Comparison of ENCODE assay signal across 8 cellular contexts in genomic region chr17:20540414-20540813, GRCh38.
DNase-seq lines count a peak whose midpoint lies in the region; ATAC-seq lines count a peak whose summit lies in the region.
"Not testable (repeated sequence)": the region's sequence is repeated elsewhere in the genome, so short reads cannot be mapped to it uniquely, and the experiment has no call there.

No MANE protein-coding gene starts in this region.

- DNase-seq in stimulated activated naive CD8-positive, alpha-beta T cell treated with anti-CD3 and anti-CD28 coated beads, Interleukin-15, Interleukin-2, amounts not matched to agents 100 U/mL and 50 U/mL, for 24 hours, result not testable (repeated sequence)

- ATAC-seq in GM18519 (IDR thresholded peaks at IDR 0.05; ENCODE audit: low FRiP score, unreplicated experiment), result peak; percentile 97
- peak; percentile 96 for ATAC-seq in GM19328 (IDR thresholded peaks at IDR 0.05; ENCODE audit: unreplicated experiment)
- peak; percentile 92 for ATAC-seq in GM21423 (IDR thresholded peaks at IDR 0.05; ENCODE audit: unreplicated experiment)
- ATAC-seq in HG02610 (IDR thresholded peaks at IDR 0.05; ENCODE audit: unreplicated experiment), result peak; percentile 96
- peak; percentile 86 for ATAC-seq in HG02973 (IDR thresholded peaks at IDR 0.05; ENCODE audit: unreplicated experiment)
- peak; percentile 93 for ATAC-seq in HG03175 (IDR thresholded peaks at IDR 0.05; ENCODE audit: unreplicated experiment)
- ATAC-seq in HG03571 (IDR thresholded peaks at IDR 0.05; ENCODE audit: unreplicated experiment), result peak; percentile 98
- ATAC-seq in stimulated activated naive CD8-positive, alpha-beta T cell treated with anti-CD3 and anti-CD28 coated beads, Interleukin-15, Interleukin-2, amounts not matched to agents 100 U/mL and 50 U/mL, for 24 hours, result peak; percentile 49
